Comparison of ENCODE assay signal across 8 cellular contexts in the genomic region with DNA sequence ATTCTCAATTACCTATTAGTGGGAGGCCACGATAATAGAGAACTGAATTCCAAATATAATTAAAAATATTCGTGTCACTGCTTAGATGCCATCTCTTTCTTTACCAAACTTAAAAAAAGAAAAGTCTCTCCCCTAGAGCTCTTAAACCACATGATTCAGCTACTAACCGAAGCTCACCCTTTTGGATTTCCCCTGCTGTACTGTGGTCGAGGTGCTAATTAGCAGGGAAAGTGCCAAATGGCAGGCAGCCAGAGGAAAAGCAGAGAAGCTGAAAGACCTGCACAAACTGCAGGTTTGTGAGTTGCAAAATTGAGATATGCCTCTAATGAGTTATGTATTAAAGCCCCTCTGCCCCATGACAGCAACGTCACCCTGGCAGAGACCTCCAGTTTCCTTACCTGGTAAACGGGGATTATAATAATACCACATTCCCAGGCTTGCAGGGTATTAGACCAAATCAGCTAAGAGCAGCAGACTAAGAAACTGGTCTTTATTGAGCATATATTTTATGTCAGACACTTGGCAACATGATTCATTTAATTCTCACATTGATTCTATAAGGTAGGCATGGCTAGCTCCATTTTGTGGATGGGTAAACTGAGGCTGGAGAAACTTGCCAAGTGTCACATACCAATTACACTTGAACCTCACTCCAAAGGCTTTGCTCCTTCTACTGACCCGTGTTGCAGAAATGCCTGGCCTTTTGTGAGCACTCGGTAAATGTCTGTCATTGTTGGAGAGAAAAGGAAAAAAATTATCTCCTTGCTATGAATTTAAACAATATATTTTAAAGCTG.
A peak's percentile ranks its signal among the peaks of the same experiment; 100 is the strongest.
DNase-seq lines count a peak whose midpoint lies in the region; ATAC-seq, FAIRE-seq and TF ChIP-seq lines count a peak whose summit lies in the region.

No MANE protein-coding gene starts in this region.

- SMC1A ChIA-PET in GM12878 (lab: Charles Lee; ENCODE audit: uncharacterized antibody, unreplicated experiment): interaction anchor here (0.7 to 3.4 kb wide), 41 partner anchors 8 to 715 kb away, joined by 3 to 68 read pairs (median 5); no protein-coding TSS in a partner anchor

- DNase-seq in CD4-positive, alpha-beta T cell: peak; percentile 24 to 50 (median 40)
- peak in 2 of 3 donors; percentile 26 to 48 for DNase-seq in T-helper 17 cell
- peak; percentile 89 for DNase-seq in GM12878 (ENCODE audit: low read depth, low spot score)
- peak; percentile 19 for DNase-seq in neural progenitor cell (ENCODE audit: low spot score)
- DNase-seq in tibial artery: no peak
- no peak for DNase-seq in SKM-1 treated with dmso at 0.1 percent for 144 hours (lab: John Stamatoyannopoulos, UW; ENCODE audit: unreplicated experiment)

- no peak for TF ChIP-seq RAD21 in GM12878 (IDR thresholded peaks at IDR 0.05; ENCODE audit: insufficient read depth, low read depth, low read length)

- H3K4me3 ChIP-seq in GM12878: no peak overlapping the region
- no peak overlapping the region for H3K4me3 ChIP-seq in neural progenitor cell
- H3K4me3 ChIP-seq in tibial artery: no peak overlapping the region

- TF ChIP-seq CTCF in CD4-positive, alpha-beta T cell (IDR thresholded peaks at IDR 0.05): no peak
- no peak for TF ChIP-seq CTCF in GM12878 (IDR thresholded peaks at IDR 0.05 in 2 of 3, conservative IDR thresholded peaks at IDR 0.05 in 1 of 3; ENCODE audit: control insufficient read depth in 2 of 3, extremely low read depth in 1 of 3, insufficient read depth in 1 of 3, low read depth in 3 of 3, low read length in 3 of 3)
- no peak for TF ChIP-seq CTCF in neural progenitor cell (IDR thresholded peaks at IDR 0.05)
- TF ChIP-seq CTCF in tibial artery (IDR thresholded peaks at IDR 0.05): no peak

- H3K27ac ChIP-seq in CD4-positive, alpha-beta T cell (ENCODE audit: low read depth, low read length): no peak overlapping the region
- H3K27ac ChIP-seq in GM12878 (ENCODE audit: control insufficient read depth, insufficient read depth) (peak overlapping the region; percentile 71; the same call in 1 of the 2 replicates), neural progenitor cell (peak overlapping the region; percentile 91), tibial artery (no peak overlapping the region)

- peak; percentile 75 for FAIRE-seq in GM12878 (lab: Jason Lieb, UNC)

- H2AFZ ChIP-seq in GM12878 (ENCODE audit: control insufficient read depth, low read depth, low read length) (no peak overlapping the region), neural progenitor cell (replicated peaks) (peak overlapping the region; percentile 68)

- peak; percentile 84 for ATAC-seq in CD4-positive, alpha-beta T cell (ENCODE audit: poor library complexity)
- ATAC-seq in GM19455 (IDR thresholded peaks at IDR 0.05; ENCODE audit: unreplicated experiment): peak; percentile 60
- ATAC-seq in HG03565 (IDR thresholded peaks at IDR 0.05; ENCODE audit: unreplicated experiment): peak; percentile 81
- peak; percentile 99 for ATAC-seq in T-helper 17 cell
- ATAC-seq in GM12878: peak; percentile 84

- TF ChIP-seq POLR2A in GM12878 (IDR thresholded peaks at IDR 0.05; ENCODE audit: low read depth, low read length): no peak

- H3K4me3 Mint-ChIP-seq in CD4-positive, alpha-beta T cell: peak overlapping the region; percentile 32
- H3K4me3 Mint-ChIP-seq in T-helper 17 cell (no peak overlapping the region), neural progenitor cell (no peak overlapping the region)

- H3K27me3 ChIP-seq in CD4-positive, alpha-beta T cell (ENCODE audit: control insufficient read depth, insufficient read depth, low read length): no peaks in the 10 kb centered on the region
- no peaks in the 10 kb centered on the region for H3K27me3 ChIP-seq in GM12878 (replicated peaks in 1 of 2; ENCODE audit: control insufficient read depth in 2 of 2, insufficient read depth in 2 of 2, low read length in 1 of 2)
- H3K27me3 ChIP-seq in neural progenitor cell: no peaks in the 10 kb centered on the region
- H3K27me3 ChIP-seq in tibial artery: no peaks in the 10 kb centered on the region

- H3K4me1 ChIP-seq in GM12878 (ENCODE audit: control insufficient read depth, insufficient read depth, low read length) (peaks cover 61% of the 10 kb centered on the region), neural progenitor cell (peaks cover 24% of the 10 kb centered on the region), tibial artery (no peaks in the 10 kb centered on the region)

- RAD21 ChIA-PET in GM12878 (lab: Charles Lee; ENCODE audit: unreplicated experiment): interaction anchor here (0.6 to 3.3 kb wide), 26 partner anchors 26 to 722 kb away, joined by 3 to 66 read pairs (median 4); no protein-coding TSS in a partner anchor

- no peak overlapping the region for H3K9ac ChIP-seq in GM12878 (ENCODE audit: control insufficient read depth, insufficient read depth, low read length)
- no peak overlapping the region for H3K9ac ChIP-seq in neural progenitor cell

- no peaks in the 10 kb centered on the region for H3K36me3 Mint-ChIP-seq in CD4-positive, alpha-beta T cell (ENCODE audit: low read depth)
- H3K36me3 Mint-ChIP-seq in T-helper 17 cell (ENCODE audit: low read depth) (no peaks in the 10 kb centered on the region), neural progenitor cell (no peaks in the 10 kb centered on the region)

- in situ Hi-C loops in GM12878 (cut with MboI): no loop called here

- peak; percentile 93 to 95 for TF ChIP-seq EP300 in GM12878 (IDR thresholded peaks at IDR 0.05; ENCODE audit: borderline replicate concordance in 1 of 2, control insufficient read depth in 1 of 2, low read depth in 2 of 2, low read length in 2 of 2)

- peaks cover 17% of the 10 kb centered on the region for H3F3A ChIP-seq in neural progenitor cell (ENCODE audit: low read depth)

- H3K9me3 ChIP-seq in CD4-positive, alpha-beta T cell (ENCODE audit: control insufficient read depth, low read length): no peaks in the 10 kb centered on the region
- H3K9me3 ChIP-seq in T-helper 17 cell (ENCODE audit: control insufficient read depth, low read length, poor library complexity, severe bottlenecking): no peaks in the 10 kb centered on the region
- H3K9me3 ChIP-seq in GM12878 (replicated peaks; ENCODE audit: control insufficient read depth, insufficient read depth, low read length): no peaks in the 10 kb centered on the region; the same call in 1 of the 3 replicates
- H3K9me3 ChIP-seq in neural progenitor cell (ENCODE audit: low read depth): no peaks in the 10 kb centered on the region
- H3K9me3 ChIP-seq in tibial artery: no peaks in the 10 kb centered on the region

- H4K20me1 ChIP-seq in GM12878 (ENCODE audit: control insufficient read depth, insufficient read depth) (no peaks in the 10 kb centered on the region), neural progenitor cell (ENCODE audit: low read depth) (no peaks in the 10 kb centered on the region)

- no peak overlapping the region for H3K27ac Mint-ChIP-seq in CD4-positive, alpha-beta T cell
- H3K27ac Mint-ChIP-seq in T-helper 17 cell (no peak overlapping the region), neural progenitor cell (peak overlapping the region; percentile 78)

- POLR2A ChIA-PET in CD4-positive, alpha-beta T cell (lab: Charles Lee): interaction anchor here (0.7 to 1.8 kb wide), 8 partner anchors 15 to 710 kb away, joined by 3 to 6 read pairs (median 4); no protein-coding TSS in a partner anchor
- POLR2A ChIA-PET in GM12878 (lab: Charles Lee): interaction anchor here (0.6 to 2.5 kb wide), 10 partner anchors 16 to 252 kb away, joined by 3 to 26 read pairs (median 4); no protein-coding TSS in a partner anchor

- no TSS peak for BruUV-seq in GM12878 (replicated peaks; lab: Mats Ljungman, UMichigan)

- no peaks in the 10 kb centered on the region for H3K27me3 Mint-ChIP-seq in CD4-positive, alpha-beta T cell
- H3K27me3 Mint-ChIP-seq in T-helper 17 cell: peaks cover 18% of the 10 kb centered on the region
- H3K27me3 Mint-ChIP-seq in neural progenitor cell (ENCODE audit: insufficient read depth, low read depth): peaks cover 2% of the 10 kb centered on the region

- intact Hi-C loops in CD4-positive, alpha-beta T cell (cut with DNase I, micrococcal nuclease): no loop called here
- intact Hi-C loops in GM12878 (cut with micrococcal nuclease; ENCODE audit: unreplicated experiment): loop anchor here (2.0 to 5.0 kb wide), 3 partner anchors 41 to 139 kb away; no protein-coding TSS in a partner anchor
- intact Hi-C loops in tibial artery (cut with DNase I; ENCODE audit: low total_unique reads): no loop called here

- no peaks in the 10 kb centered on the region; a peak in 1 of 4 replicates for H3K36me3 ChIP-seq in GM12878 (ENCODE audit: control insufficient read depth in 2 of 2, insufficient read depth in 2 of 2, low read length in 1 of 2)
- H3K36me3 ChIP-seq in neural progenitor cell: no peaks in the 10 kb centered on the region
- H3K36me3 ChIP-seq in tibial artery: no peaks in the 10 kb centered on the region

- peaks cover 34% of the 10 kb centered on the region for H3K4me1 Mint-ChIP-seq in CD4-positive, alpha-beta T cell (ENCODE audit: low read depth)
- H3K4me1 Mint-ChIP-seq in T-helper 17 cell (peaks cover 18% of the 10 kb centered on the region), neural progenitor cell (peaks cover 20% of the 10 kb centered on the region)

- 14% methylated on average over 8 of the region's 8 CpGs for WGBS in GM12878 (ENCODE audit: insufficient coverage, insufficient replicate concordance, low lambda C conversion rate, missing lambda C conversion rate)

- no peaks in the 10 kb centered on the region for H3K9me3 Mint-ChIP-seq in CD4-positive, alpha-beta T cell
- peaks cover 5% of the 10 kb centered on the region for H3K9me3 Mint-ChIP-seq in neural progenitor cell

- H3K79me2 ChIP-seq in GM12878 (ENCODE audit: control insufficient read depth, insufficient read depth, low read length) (peaks cover 2% of the 10 kb centered on the region), neural progenitor cell (ENCODE audit: low read depth) (no peaks in the 10 kb centered on the region)

- CTCF ChIA-PET in CD4-positive, alpha-beta T cell (lab: Charles Lee): no interaction called here
- CTCF ChIA-PET in GM12878 (lab: Yijun Ruan, JAX): interaction anchor here (0.6 to 3.0 kb wide), 16 partner anchors 8 to 925 kb away, joined by 3 to 24 read pairs (median 4); a partner anchor contains a TSS

- H3K4me2 ChIP-seq in GM12878 (ENCODE audit: control insufficient read depth, insufficient read depth): peak overlapping the region; percentile 62
- H3K4me2 ChIP-seq in neural progenitor cell: peak overlapping the region; percentile 40

TF ChIP-seq in GM12878, 131 proteins besides CTCF, POLR2A, EP300 and RAD21 (continues in another document):
- TF ChIP-seq BCL11A (IDR thresholded peaks at IDR 0.05; ENCODE audit: low read depth, low read length) (peak; percentile 100), RFX5 (IDR thresholded peaks at IDR 0.05; ENCODE audit: low read depth, low read length) (no peak), GABPA (IDR thresholded peaks at IDR 0.05; ENCODE audit: low read depth) (no peak)

Comparison
In these comparisons a context has a peak if more than half of its experiments do, and no peak if none do; other contexts are left out.
1. DNase-seq: peak in CD4-positive, alpha-beta T cell (10 of 10), T-helper 17 cell (2 of 3), GM12878 (single experiment) and neural progenitor cell (single experiment); none in tibial artery (0 of 2) and SKM-1 treated with dmso at 0.1 percent for 144 hours (single experiment).
2. H3K27ac ChIP-seq: peak in GM12878 (single experiment) and neural progenitor cell (single experiment); none in CD4-positive, alpha-beta T cell (single experiment) and tibial artery (0 of 2).
3. Peak in every context shown above with its lines, with median percentiles within 50 percentile points of each other: ATAC-seq.